27 cellular contexts compared by ENCODE assay signal in the genomic region with DNA sequence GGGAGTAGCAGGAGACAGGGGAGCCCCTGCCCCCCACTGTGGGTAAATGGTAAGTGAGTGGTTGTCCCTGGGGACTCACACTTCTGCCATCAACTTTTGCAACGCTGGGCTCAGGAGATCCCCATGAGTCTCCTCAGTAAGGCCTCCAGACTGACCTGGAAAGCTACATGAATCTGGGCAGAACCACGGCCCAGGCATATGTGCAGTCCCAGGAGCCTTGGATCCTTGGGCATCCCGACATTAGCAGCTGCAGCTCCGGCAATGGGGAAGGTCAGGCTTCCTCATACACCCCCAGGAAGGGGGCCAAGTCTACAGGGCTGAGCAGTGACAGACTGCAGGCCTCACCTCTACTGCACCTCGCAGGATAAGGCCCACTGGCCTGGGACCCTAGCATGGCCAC.
"Had no signal": no experiment of that assay in that cellular context is flagged by ENCODE, and none has a peak within 500 bp of the region (broad histone marks: within the 10 kb centered on the region; RNA-seq: fewer than 3 reads in every experiment).

No MANE protein-coding gene starts in this region.

- H3K27ac ChIP-seq: brain microvascular endothelial cell, coronary artery, dorsolateral prefrontal cortex had no signal

- H3K36me3 ChIP-seq: brain microvascular endothelial cell had no signal

- H3K27me3 Mint-ChIP-seq: activated CD4-positive, alpha-beta memory T cell treated with anti-CD3 and anti-CD28 coated beads, Interleukin-2, amount 10 ng/mL, durations not matched to agents 7 days and 5 days; activated CD4-positive, alpha-beta T cell treated with anti-CD3 and anti-CD28 coated beads, Interleukin-2, amount 10 ng/mL, durations not matched to agents 7 days and 5 days; activated naive CD8-positive, alpha-beta T cell; activated T-cell treated with anti-CD3 and anti-CD28 coated beads, Interleukin-2, amount 50 U/mL, for 24 hours; activated T-helper 17 cell treated with anti-CD3 and anti-CD28 coated beads, Interleukin-2, amount 50 U/mL, for 72 hours; central memory CD8-positive, alpha-beta T cell; dendritic cell treated with granulocyte-macrophage colony-stimulating factor and Interleukin-4, amounts not matched to agents 40 ng/mL and 50 ng/mL, for 4 days had no signal

- H3K36me3 Mint-ChIP-seq: activated naive CD8-positive, alpha-beta T cell had no signal

- H3K27ac Mint-ChIP-seq: activated CD4-positive, alpha-beta memory T cell treated with anti-CD3 and anti-CD28 coated beads, Interleukin-2, amount 10 ng/mL, durations not matched to agents 7 days and 5 days; activated CD4-positive, alpha-beta T cell treated with anti-CD3 and anti-CD28 coated beads, Interleukin-2, amount 10 ng/mL, durations not matched to agents 7 days and 5 days; activated naive CD8-positive, alpha-beta T cell; activated T-cell treated with anti-CD3 and anti-CD28 coated beads, Interleukin-2, amount 50 U/mL, for 24 hours; activated T-helper 17 cell treated with anti-CD3 and anti-CD28 coated beads, Interleukin-2, amount 50 U/mL, for 72 hours; dendritic cell treated with granulocyte-macrophage colony-stimulating factor and Interleukin-4, amounts not matched to agents 40 ng/mL and 50 ng/mL, for 4 days; endodermal cell had no signal

- DNase-seq: activated CD4-positive, alpha-beta memory T cell treated with anti-CD3 and anti-CD28 coated beads, Interleukin-2, amount 10 ng/mL, durations not matched to agents 7 days and 5 days; activated CD4-positive, alpha-beta T cell treated with anti-CD3 and anti-CD28 coated beads for 1 hour; activated CD4-positive, alpha-beta T cell treated with anti-CD3 and anti-CD28 coated beads for 4 hours; activated CD4-positive, alpha-beta T cell treated with anti-CD3 and anti-CD28 coated beads, Interleukin-2, amount 10 ng/mL, durations not matched to agents 7 days and 5 days; activated CD4-positive, alpha-beta T cell treated with anti-CD3 and anti-CD28 coated beads, Interleukin-2, amount 50 U/mL, for 4 hours; activated CD4-positive, CD25-positive, alpha-beta regulatory T cell; activated CD8-positive, alpha-beta memory T cell treated with anti-CD3 and anti-CD28 coated beads, Interleukin-2, amount 50 U/mL, for 48 hours; activated effector memory CD4-positive, alpha-beta T cell treated with Interleukin-2 at 50 U/mL for 16 hours; activated gamma-delta T cell treated with Interleukin-2 at 50 U/mL for 16 hours; activated naive CD4-positive, alpha-beta T cell treated with anti-CD3 and anti-CD28 coated beads, Interleukin-2, amount 50 U/mL, for 16 hours; activated naive CD4-positive, alpha-beta T cell treated with Interleukin-2 at 50 U/mL for 16 hours; activated T-cell treated with anti-CD3 and anti-CD28 coated beads for 4 hours; activated T-cell treated with anti-CD3 and anti-CD28 coated beads, Interleukin-2, amount 50 U/mL, for 24 hours; amniotic stem cell; anterior cingulate cortex; brain microvascular endothelial cell; dorsolateral prefrontal cortex; effector memory CD4-positive, alpha-beta T cell; endodermal cell; foreskin fibroblast; T-helper 2 cell had no signal

- H3K27me3 ChIP-seq: brain microvascular endothelial cell, dorsolateral prefrontal cortex had no signal

- H3K4me3 Mint-ChIP-seq: activated CD4-positive, alpha-beta memory T cell treated with anti-CD3 and anti-CD28 coated beads, Interleukin-2, amount 10 ng/mL, durations not matched to agents 7 days and 5 days; activated CD4-positive, alpha-beta T cell treated with anti-CD3 and anti-CD28 coated beads, Interleukin-2, amount 10 ng/mL, durations not matched to agents 7 days and 5 days; activated naive CD8-positive, alpha-beta T cell; activated T-cell treated with anti-CD3 and anti-CD28 coated beads, Interleukin-2, amount 50 U/mL, for 24 hours; activated T-helper 17 cell treated with anti-CD3 and anti-CD28 coated beads, Interleukin-2, amount 50 U/mL, for 72 hours; central memory CD8-positive, alpha-beta T cell; dendritic cell treated with granulocyte-macrophage colony-stimulating factor and Interleukin-4, amounts not matched to agents 40 ng/mL and 50 ng/mL, for 4 days; endodermal cell had no signal

- ATAC-seq: activated T-helper 17 cell treated with anti-CD3 and anti-CD28 coated beads, Interleukin-2, amount 50 U/mL, for 72 hours; esophagus mucosa had no signal

- H3K4me3 ChIP-seq: coronary artery, dorsolateral prefrontal cortex had no signal

- H3K4me1 Mint-ChIP-seq: activated CD4-positive, alpha-beta memory T cell treated with anti-CD3 and anti-CD28 coated beads, Interleukin-2, amount 10 ng/mL, durations not matched to agents 7 days and 5 days; activated CD4-positive, alpha-beta T cell treated with anti-CD3 and anti-CD28 coated beads, Interleukin-2, amount 10 ng/mL, durations not matched to agents 7 days and 5 days; activated T-helper 17 cell treated with anti-CD3 and anti-CD28 coated beads, Interleukin-2, amount 50 U/mL, for 72 hours; central memory CD8-positive, alpha-beta T cell; endodermal cell had no signal
